ENCODE assay signal across 8 cellular contexts in genomic region chr12:119902084-119902509, GRCh38. TPM values are rescaled to one million over a fixed set of nuclear protein-coding genes. Genes with fewer than 3 reads are reported as not detected.
DNase-seq lines count a peak whose midpoint lies in the region; ATAC-seq lines count a peak whose summit lies in the region.

No MANE protein-coding gene starts in this region.

- H3K4me1 Mint-ChIP-seq in memory B cell, result peaks cover 4% of the 10 kb centered on the region

- H3K9me3 Mint-ChIP-seq in memory B cell, result no peaks in the 10 kb centered on the region

- H3K4me3 Mint-ChIP-seq in memory B cell, result no peak overlapping the region

- H3K27me3 Mint-ChIP-seq in memory B cell, result no peaks in the 10 kb centered on the region

- no peaks in the 10 kb centered on the region for H3K36me3 Mint-ChIP-seq in memory B cell

- no peak overlapping the region for H3K27ac Mint-ChIP-seq in memory B cell

- ATAC-seq in HG03571 (IDR thresholded peaks at IDR 0.05; ENCODE audit: unreplicated experiment), result peak; percentile 64
- peak; percentile 95 for ATAC-seq in memory B cell (ENCODE audit: low read depth)

- peak; percentile 61 for DNase-seq in activated gamma-delta T cell treated with Interleukin-2 at 50 U/mL for 16 hours
- DNase-seq in activated gamma-delta T cell (lab: John Stamatoyannopoulos, UW), result no peak
- DNase-seq in NCI-H748 treated with DMSO at 0.1 percent for 48 hours (lab: John Stamatoyannopoulos, UW), result peak; percentile 80
- DNase-seq in activated CD4-positive, alpha-beta T cell treated with anti-CD3 and anti-CD28 coated beads, Interleukin-2, amount 50 U/mL, for 1 hour, result peak; percentile 69
- peak; percentile 43 to 73 for DNase-seq in dermis microvascular lymphatic vessel endothelial cell (ENCODE audit: low read depth in 2 of 2)
- DNase-seq in memory B cell (ENCODE audit: low spot score in 2 of 2), result peak; percentile 57 to 58
- peak; percentile 36 to 42 for DNase-seq in stimulated activated CD8-positive, alpha-beta memory T cell treated with anti-CD3 and anti-CD28 coated beads, Interleukin-2, amount 100 ng/mL, for 1 hour (ENCODE audit: low read depth in 2 of 2)

RNA-seq across cellular contexts. Expression of gene CIT, which starts 25.0 kb away (rescaled TPM):
- 5.3 and 9.6 TPM in 2 replicates for total RNA-seq in dermis microvascular lymphatic vessel endothelial cell
